Comparison of ENCODE assay signal across 27 cellular contexts in the genomic region with DNA sequence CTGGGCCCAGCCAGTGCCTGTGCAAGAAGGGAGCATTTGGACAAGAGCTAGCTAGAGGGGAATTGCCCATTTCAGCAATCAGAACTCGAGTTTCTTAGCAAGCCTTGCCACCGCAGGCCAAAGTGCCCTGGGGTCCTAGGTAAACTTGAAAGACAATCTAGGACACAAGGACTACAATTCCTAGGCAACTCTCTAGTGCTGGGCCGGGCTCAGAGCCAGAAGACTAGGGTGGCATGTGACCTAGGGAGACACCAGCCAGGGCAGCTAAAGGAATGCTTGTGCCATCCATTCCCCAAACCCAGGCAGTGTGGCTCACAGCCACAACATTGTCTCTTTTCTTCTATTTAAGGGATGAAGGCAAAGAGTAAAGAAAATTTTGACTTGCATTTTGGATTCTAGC.
"Had no signal": no experiment of that assay in that cellular context is flagged by ENCODE, and none has a peak within 500 bp of the region (broad histone marks: within the 10 kb centered on the region; RNA-seq: fewer than 3 reads in every experiment).

No MANE protein-coding gene starts in this region.

- H3K4me2 ChIP-seq: PC-9, SK-N-SH had no signal

- DNase-seq: activated CD4-positive, alpha-beta T cell treated with anti-CD3 and anti-CD28 coated beads, Interleukin-2, amount 10 ng/mL, durations not matched to agents 24 days and 14 days; activated CD4-positive, alpha-beta T cell treated with anti-CD3 and anti-CD28 coated beads, Interleukin-2, amount 50 U/mL, for 4 hours; activated CD8-positive, alpha-beta T cell treated with anti-CD3 and anti-CD28 coated beads for 36 hours; activated gamma-delta T cell; activated naive CD4-positive, alpha-beta T cell treated with Interleukin-2 at 50 U/mL for 16 hours; activated naive CD8-positive, alpha-beta T cell treated with anti-CD3 and anti-CD28 coated beads, Interleukin-2, amount 10 ng/mL, durations not matched to agents 7 days and 5 days; activated T-cell treated with anti-CD3 and anti-CD28 coated beads, Interleukin-2, amount 50 U/mL, for 24 hours; Kasumi-1; KG1; MM.1S; MV-4-11; NCI-H1092; NCI-H1436 treated with DMSO at 0.1 percent for 48 hours; NCI-H1694 treated with DMSO at 0.1 percent for 48 hours; NCI-H2029; NCI-H510A; NCI-H526; NCI-H748 treated with DMSO at 0.1 percent for 48 hours; NK-92 treated with Interleukin-12 subunit alpha and Interleukin-12 subunit beta, amount 100 ng/mL, for 24 hours; PC-9; SHP77 treated with DMSO at 0.1 percent for 48 hours; SK-N-SH had no signal

- H3K9ac ChIP-seq: SK-N-SH had no signal

- ATAC-seq: activated CD8-positive, alpha-beta T cell treated with anti-CD3 and anti-CD28 coated beads for 36 hours had no signal

- FAIRE-seq: RCC 7860, TTC549 had no signal

- H3K9me3 ChIP-seq: ascending aorta, SJSA1, SK-N-SH had no signal

- H3K36me3 ChIP-seq: ascending aorta, cardiac muscle cell, SJSA1 had no signal

- H3K27ac ChIP-seq: ascending aorta, cardiac muscle cell, PC-9, SJSA1 had no signal

- H3K27me3 ChIP-seq: ascending aorta, cardiac muscle cell, SJSA1 had no signal

- H2AFZ ChIP-seq: PC-9 had no signal

- H3K4me3 ChIP-seq: ascending aorta, cardiac muscle cell, PC-9, SJSA1 had no signal

- H3K4me1 ChIP-seq: ascending aorta, SJSA1 had no signal
